In the genomic region with DNA sequence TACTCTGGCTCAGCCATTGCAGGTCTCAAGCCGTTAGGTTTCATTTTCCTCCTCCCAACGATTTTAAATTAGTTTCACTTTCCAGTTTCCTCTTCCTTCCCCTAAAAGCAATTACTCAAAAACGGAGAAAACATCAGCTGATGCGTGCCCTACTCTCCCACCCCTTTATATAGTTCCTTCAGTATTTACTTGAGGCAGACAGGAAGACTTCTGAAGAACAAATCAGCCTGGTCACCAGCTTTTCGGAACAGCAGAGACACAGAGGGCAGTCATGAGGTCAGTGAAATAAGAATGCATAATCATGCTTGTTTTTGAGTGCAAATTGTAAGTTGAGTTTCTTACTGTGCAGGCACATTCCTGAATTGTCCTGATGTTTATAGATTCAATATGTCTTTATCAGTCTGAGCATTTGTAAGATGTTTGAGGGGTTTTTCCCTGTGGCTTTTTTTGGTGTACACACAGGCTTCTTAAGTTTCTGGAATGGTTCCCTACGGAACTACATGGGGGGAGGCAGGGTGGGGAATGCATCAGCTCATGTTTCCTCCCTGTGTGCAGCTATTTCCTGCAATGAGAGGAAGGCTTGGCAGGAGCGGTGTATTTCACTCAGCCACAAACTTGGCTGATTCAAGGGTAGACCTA, we compare ENCODE assay signal across 8 cellular contexts. TPM values are rescaled to one million over a fixed set of nuclear protein-coding genes. Genes with fewer than 3 reads are reported as not detected.
DNase-seq lines count a peak whose midpoint lies in the region; ATAC-seq, FAIRE-seq and TF ChIP-seq lines count a peak whose summit lies in the region.

A gene with protein sequence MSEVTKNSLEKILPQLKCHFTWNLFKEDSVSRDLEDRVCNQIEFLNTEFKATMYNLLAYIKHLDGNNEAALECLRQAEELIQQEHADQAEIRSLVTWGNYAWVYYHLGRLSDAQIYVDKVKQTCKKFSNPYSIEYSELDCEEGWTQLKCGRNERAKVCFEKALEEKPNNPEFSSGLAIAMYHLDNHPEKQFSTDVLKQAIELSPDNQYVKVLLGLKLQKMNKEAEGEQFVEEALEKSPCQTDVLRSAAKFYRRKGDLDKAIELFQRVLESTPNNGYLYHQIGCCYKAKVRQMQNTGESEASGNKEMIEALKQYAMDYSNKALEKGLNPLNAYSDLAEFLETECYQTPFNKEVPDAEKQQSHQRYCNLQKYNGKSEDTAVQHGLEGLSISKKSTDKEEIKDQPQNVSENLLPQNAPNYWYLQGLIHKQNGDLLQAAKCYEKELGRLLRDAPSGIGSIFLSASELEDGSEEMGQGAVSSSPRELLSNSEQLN (plus strand): TSS at position 195 of the 639 bp plus-strand sequence. CDS start 77 bp downstream, at position 272.

- H3K27me3 ChIP-seq in neutrophil = no peaks in the 10 kb centered on the region
- H3K27me3 ChIP-seq in WERI-Rb-1 (ENCODE audit: insufficient read depth, low read depth, severe bottlenecking) = no peaks in the 10 kb centered on the region

- peaks cover 32% of the 10 kb centered on the region for H3K36me3 Mint-ChIP-seq in activated naive CD8-positive, alpha-beta T cell treated with anti-CD3 and anti-CD28 coated beads, Interleukin-2, amount 10 ng/mL, durations not matched to agents 7 days and 5 days

- POLR2A ChIA-PET in activated naive CD8-positive, alpha-beta T cell treated with anti-CD3 and anti-CD28 coated beads, Interleukin-2, amount 10 ng/mL, durations not matched to agents 7 days and 5 days (lab: Charles Lee) = interaction anchor here (1.4 to 4.0 kb wide), 9 partner anchors 10 to 90 kb away, joined by 3 to 40 read pairs (median 13); a partner anchor contains a TSS

- H3K9me3 Mint-ChIP-seq in activated naive CD8-positive, alpha-beta T cell treated with anti-CD3 and anti-CD28 coated beads, Interleukin-2, amount 10 ng/mL, durations not matched to agents 7 days and 5 days = peaks cover 1% of the 10 kb centered on the region

- H3K36me3 ChIP-seq in neutrophil (peaks cover 4% of the 10 kb centered on the region), WERI-Rb-1 (no peaks in the 10 kb centered on the region)

- FAIRE-seq in GM18507 (lab: Jason Lieb, UNC) = peak; percentile 85

- DNase-seq in AG10803 (ENCODE audit: low read depth) (peak; percentile 98), GM18507 (ENCODE audit: extremely low spot score, insufficient read length, low read depth) (peak; percentile 20), NCI-H2029 treated with DMSO at 0.1 percent for 48 hours (lab: John Stamatoyannopoulos, UW) (peak; percentile 15), globus pallidus (ENCODE audit: low spot score) (peak; percentile 85), WERI-Rb-1 (no peak)
- DNase-seq in activated naive CD8-positive, alpha-beta T cell treated with anti-CD3 and anti-CD28 coated beads, Interleukin-2, amount 10 ng/mL, durations not matched to agents 7 days and 5 days = no peak

- no peaks in the 10 kb centered on the region for H3K27me3 Mint-ChIP-seq in activated naive CD8-positive, alpha-beta T cell treated with anti-CD3 and anti-CD28 coated beads, Interleukin-2, amount 10 ng/mL, durations not matched to agents 7 days and 5 days

- peak; percentile 70 for ATAC-seq in activated naive CD8-positive, alpha-beta T cell treated with anti-CD3 and anti-CD28 coated beads, Interleukin-2, amount 10 ng/mL, durations not matched to agents 7 days and 5 days (ENCODE audit: low read depth)
- no peak for ATAC-seq in GM21515 (IDR thresholded peaks at IDR 0.05; ENCODE audit: unreplicated experiment)

- H3K4me1 Mint-ChIP-seq in activated naive CD8-positive, alpha-beta T cell treated with anti-CD3 and anti-CD28 coated beads, Interleukin-2, amount 10 ng/mL, durations not matched to agents 7 days and 5 days = peaks cover 30% of the 10 kb centered on the region

- H3K4me3 ChIP-seq in AG10803 (ENCODE audit: low read length) = peak within 1 kb of the TSS; percentile 61
- peak within 1 kb of the TSS; percentile 63 to 69 for H3K4me3 ChIP-seq in neutrophil (ENCODE audit: low read depth in 1 of 2, low read length in 1 of 2)
- H3K4me3 ChIP-seq in WERI-Rb-1 (ENCODE audit: low read depth, low read length) = no peak within 1 kb of the TSS

- peak within 1 kb of the TSS; percentile 94 for H3K27ac Mint-ChIP-seq in activated naive CD8-positive, alpha-beta T cell treated with anti-CD3 and anti-CD28 coated beads, Interleukin-2, amount 10 ng/mL, durations not matched to agents 7 days and 5 days

- TF ChIP-seq CTCF in AG10803 (conservative IDR thresholded peaks at IDR 0.05; ENCODE audit: low read length) (no peak), neutrophil (IDR thresholded peaks at IDR 0.05) (peak; percentile 15), WERI-Rb-1 (IDR thresholded peaks at IDR 0.05; ENCODE audit: low read depth, low read length) (no peak)

- peak within 1 kb of the TSS; percentile 92 for H3K4me3 Mint-ChIP-seq in activated naive CD8-positive, alpha-beta T cell treated with anti-CD3 and anti-CD28 coated beads, Interleukin-2, amount 10 ng/mL, durations not matched to agents 7 days and 5 days

- peaks cover 60 to 63% of the 10 kb centered on the region in 2 experiments for H3K4me1 ChIP-seq in neutrophil (ENCODE audit: control insufficient read depth in 1 of 2, insufficient read depth in 1 of 2, low read depth in 1 of 2, low read length in 1 of 2)

- H3K27ac ChIP-seq in neutrophil (peak within 1 kb of the TSS; percentile 88), WERI-Rb-1 (no peak within 1 kb of the TSS)

- no peaks in the 10 kb centered on the region for H3K9me3 ChIP-seq in neutrophil
- no peaks in the 10 kb centered on the region for H3K9me3 ChIP-seq in WERI-Rb-1 (ENCODE audit: severe bottlenecking)

RNA-seq across cellular contexts. Expression of the gene that starts here (rescaled TPM):
- 10 to 100 TPM; 72.5 to 75.6 TPM for total RNA-seq in activated naive CD8-positive, alpha-beta T cell treated with anti-CD3 and anti-CD28 coated beads, Interleukin-2, amount 10 ng/mL, durations not matched to agents 7 days and 5 days

Comparison
In these comparisons a context has a peak if more than half of its experiments do, and no peak if none do; other contexts are left out.
1. DNase-seq: peak in AG10803 (single experiment), GM18507 (single experiment), NCI-H2029 treated with DMSO at 0.1 percent for 48 hours (single experiment) and globus pallidus (single experiment); none in activated naive CD8-positive, alpha-beta T cell treated with anti-CD3 and anti-CD28 coated beads, Interleukin-2, amount 10 ng/mL, durations not matched to agents 7 days and 5 days (single experiment) and WERI-Rb-1 (single experiment).